Comparison of ENCODE assay signal across 13 cellular contexts in the genomic region with DNA sequence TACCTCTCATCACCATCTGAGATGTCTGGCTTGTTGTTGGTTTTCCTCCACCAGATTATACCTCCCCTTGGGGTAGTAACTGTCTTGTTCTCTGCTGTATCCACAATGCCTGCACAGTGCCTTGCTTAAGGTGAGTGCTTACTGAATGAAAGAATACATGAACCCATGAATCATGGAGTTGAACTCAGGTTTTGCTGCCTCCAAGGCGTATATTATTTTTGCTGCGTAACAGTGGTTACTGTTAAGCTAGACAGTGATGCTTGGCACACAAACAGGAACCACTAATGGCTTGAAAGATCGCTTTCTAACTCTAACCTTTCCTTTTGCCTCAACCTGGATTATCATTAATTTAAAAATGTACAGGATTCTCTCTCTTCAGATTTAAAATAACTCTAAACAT.
DNase-seq lines count a peak whose midpoint lies in the region; FAIRE-seq and TF ChIP-seq lines count a peak whose summit lies in the region.
"Had no signal": no experiment of that assay in that cellular context is flagged by ENCODE, and none has a peak within 500 bp of the region (broad histone marks: within the 10 kb centered on the region; RNA-seq: fewer than 3 reads in every experiment).

No MANE protein-coding gene starts in this region.

- no peak overlapping the region; a peak in 1 of 20 replicates for H3K4me3 ChIP-seq in BLaER1 treated with 17β-estradiol and CSF1 and Interleukin-3, amounts not matched to agents 10 nM and 100 nM
- H3K4me3 ChIP-seq in bronchial epithelial cell (ENCODE audit: low read depth, low read length) (no peak overlapping the region), mesenchymal stem cell (ENCODE audit: insufficient read depth in 1 of 2, low read depth in 1 of 2, low read length in 2 of 2) (no peak overlapping the region), BE2C (ENCODE audit: low read depth, low read length) (no peak overlapping the region)

- no peak overlapping the region for H2BK120ac ChIP-seq in mesenchymal stem cell (ENCODE audit: low read depth, low read length)

- no peak overlapping the region for H3K14ac ChIP-seq in mesenchymal stem cell (ENCODE audit: low read length in 2 of 2)

- H2AK5ac ChIP-seq in mesenchymal stem cell (ENCODE audit: low read length, severe bottlenecking), result peak overlapping the region; percentile 70

- H4K20me1 ChIP-seq in BLaER1 treated with 17β-estradiol and CSF1 and Interleukin-3, amounts not matched to agents 10 nM and 100 nM, result no peaks in the 10 kb centered on the region

- H2BK5ac ChIP-seq in mesenchymal stem cell (ENCODE audit: low read depth, low read length, poor library complexity, severe bottlenecking), result no peak overlapping the region

- peaks cover 0 to 41% (median 32%) of the 10 kb centered on the region in 10 experiments; a peak in 16 of 20 replicates for H3K4me1 ChIP-seq in BLaER1 treated with 17β-estradiol and CSF1 and Interleukin-3, amounts not matched to agents 10 nM and 100 nM
- H3K4me1 ChIP-seq in mesenchymal stem cell (ENCODE audit: control insufficient read depth, insufficient read depth, low read depth, low read length) (peaks cover 10% of the 10 kb centered on the region), BE2C (no peaks in the 10 kb centered on the region)

- TF ChIP-seq CTCF in bronchial epithelial cell (IDR thresholded peaks at IDR 0.05; ENCODE audit: insufficient read depth, low read length, severe bottlenecking) (no peak), BE2C (IDR thresholded peaks at IDR 0.05; ENCODE audit: low read depth, low read length) (no peak)

- WGBS in mesenchymal stem cell, result 100% methylated on average over 2 of the region's 3 CpGs

- no peaks in the 10 kb centered on the region for H3K36me3 ChIP-seq in BLaER1 treated with 17β-estradiol and CSF1 and Interleukin-3, amounts not matched to agents 10 nM and 100 nM
- H3K36me3 ChIP-seq in bronchial epithelial cell (ENCODE audit: control insufficient read depth, insufficient read depth, low read length) (no peaks in the 10 kb centered on the region), mesenchymal stem cell (ENCODE audit: control insufficient read depth in 1 of 2, insufficient read depth in 2 of 2, low read depth in 1 of 2, low read length in 2 of 2) (no peaks in the 10 kb centered on the region), BE2C (no peaks in the 10 kb centered on the region)

- peak; percentile 8 for DNase-seq in bronchial epithelial cell (ENCODE audit: low read depth)
- DNase-seq in mesenchymal stem cell, result no peak
- no peak for DNase-seq in urothelium cell line (ENCODE audit: low spot score)
- DNase-seq in stimulated activated CD4-positive, alpha-beta T cell treated with anti-CD3 and anti-CD28 coated beads, Interleukin-2, amount 100 ng/mL, for 24 hours, result no peak
- DNase-seq in BE2C, result no peak
- no peak for DNase-seq in nucleus accumbens (lab: John Stamatoyannopoulos, UW)
- DNase-seq: Calu3; CD4-positive, alpha-beta memory T cell; DMS79 treated with DMSO at 0.1 percent for 48 hours; GF-D8; GOT3; H9 had no signal

- H3K4ac ChIP-seq in mesenchymal stem cell (ENCODE audit: low read depth in 1 of 2, low read length in 2 of 2), result no peak overlapping the region

- no peak for FAIRE-seq in bronchial epithelial cell (lab: Jason Lieb, UNC)
- FAIRE-seq in urothelium cell line (lab: Jason Lieb, UNC), result peak; percentile 17

- peak overlapping the region in 3 of 11 experiments; percentile 56 to 74 (median 73); a peak in 2 of 22 replicates for H3K9ac ChIP-seq in BLaER1 treated with 17β-estradiol and CSF1 and Interleukin-3, amounts not matched to agents 10 nM and 100 nM
- H3K9ac ChIP-seq in mesenchymal stem cell (ENCODE audit: low read length), result no peak overlapping the region

- H3K23ac ChIP-seq in mesenchymal stem cell (ENCODE audit: low read length in 2 of 2), result no peak overlapping the region

- H2BK12ac ChIP-seq in mesenchymal stem cell (ENCODE audit: low read length in 2 of 2), result peak overlapping the region in 1 of 2 experiments; percentile 47

- peak overlapping the region in 6 of 11 experiments; percentile 55 to 93 (median 81); a peak in 9 of 22 replicates for H3K27ac ChIP-seq in BLaER1 treated with 17β-estradiol and CSF1 and Interleukin-3, amounts not matched to agents 10 nM and 100 nM
- no peak overlapping the region for H3K27ac ChIP-seq in mesenchymal stem cell (ENCODE audit: low read length, poor library complexity, severe bottlenecking)

- no peak overlapping the region for H3K18ac ChIP-seq in mesenchymal stem cell (ENCODE audit: low read depth in 1 of 2, low read length in 2 of 2)

- no peak overlapping the region for H4K91ac ChIP-seq in mesenchymal stem cell (ENCODE audit: low read length)

- peak overlapping the region in 8 of 11 experiments; percentile 28 to 72 (median 64); a peak in 13 of 22 replicates for H3K4me2 ChIP-seq in BLaER1 treated with 17β-estradiol and CSF1 and Interleukin-3, amounts not matched to agents 10 nM and 100 nM
- no peak overlapping the region for H3K4me2 ChIP-seq in mesenchymal stem cell (ENCODE audit: low read length, poor library complexity, severe bottlenecking)

- H3K27me3 ChIP-seq in BLaER1 treated with 17β-estradiol and CSF1 and Interleukin-3, amounts not matched to agents 10 nM and 100 nM, result no peaks in the 10 kb centered on the region
- no peaks in the 10 kb centered on the region for H3K27me3 ChIP-seq in bronchial epithelial cell (ENCODE audit: control insufficient read depth, insufficient read depth, low read length)
- H3K27me3 ChIP-seq in mesenchymal stem cell (ENCODE audit: control insufficient read depth in 1 of 2, insufficient read depth in 1 of 2, low read length in 2 of 2), result peaks cover 0 to 3% of the 10 kb centered on the region in 2 experiments
- H3K27me3 ChIP-seq in BE2C, result no peaks in the 10 kb centered on the region

- no peak overlapping the region for H4K8ac ChIP-seq in mesenchymal stem cell (ENCODE audit: low read length)

- no peaks in the 10 kb centered on the region for H3K79me1 ChIP-seq in mesenchymal stem cell (replicated peaks; ENCODE audit: low read length, poor library complexity, severe bottlenecking)

- no peak overlapping the region for H2AFZ ChIP-seq in mesenchymal stem cell (ENCODE audit: low read depth, low read length)

- H3K9me3 ChIP-seq in BLaER1 treated with 17β-estradiol and CSF1 and Interleukin-3, amounts not matched to agents 10 nM and 100 nM (replicated peaks in 1 of 11), result peaks cover 0 to 10% (median 0%) of the 10 kb centered on the region in 11 experiments; a peak in 5 of 22 replicates
- H3K9me3 ChIP-seq in mesenchymal stem cell (ENCODE audit: control insufficient read depth, low read length), result no peaks in the 10 kb centered on the region
- no peaks in the 10 kb centered on the region for H3K9me3 ChIP-seq in BE2C

- no peak overlapping the region for H2BK15ac ChIP-seq in mesenchymal stem cell (ENCODE audit: low read depth, poor library complexity, severe bottlenecking)
